24 cellular contexts compared by ENCODE assay signal in genomic region chr3:74119221-74119620, GRCh38.
"Had no signal": no experiment of that assay in that cellular context is flagged by ENCODE, and none has a peak within 500 bp of the region (broad histone marks: within the 10 kb centered on the region; RNA-seq: fewer than 3 reads in every experiment).

No MANE protein-coding gene starts in this region.

- H3K4me1 Mint-ChIP-seq: activated CD4-positive, alpha-beta T cell treated with anti-CD3 and anti-CD28 coated beads for 36 hours; activated naive CD8-positive, alpha-beta T cell treated with anti-CD3 and anti-CD28 coated beads, Interleukin-2, amount 10 ng/mL, durations not matched to agents 7 days and 5 days; activated T-helper 17 cell treated with anti-CD3 and anti-CD28 coated beads, Interleukin-2, amount 50 U/mL, for 72 hours; stimulated activated naive CD8-positive, alpha-beta T cell treated with anti-CD3 and anti-CD28 coated beads, Interleukin-15, amount 100 ng/mL, for 72 hours had no signal

- H3K27me3 Mint-ChIP-seq: activated CD4-positive, alpha-beta T cell treated with anti-CD3 and anti-CD28 coated beads for 36 hours; activated naive CD8-positive, alpha-beta T cell treated with anti-CD3 and anti-CD28 coated beads, Interleukin-2, amount 10 ng/mL, durations not matched to agents 7 days and 5 days; activated T-cell treated with anti-CD3 and anti-CD28 coated beads, Interleukin-2, amount 50 U/mL, for 24 hours; activated T-helper 17 cell treated with anti-CD3 and anti-CD28 coated beads, Interleukin-2, amount 50 U/mL, for 72 hours; dendritic cell treated with granulocyte-macrophage colony-stimulating factor and Interleukin-4, amounts not matched to agents 40 ng/mL and 50 ng/mL, for 4 days; natural killer cell treated with Interleukin-12 subunit alpha and Interleukin-12 subunit beta and Interleukin-15 and Interleukin-18, amount 100 ng/mL, for 72 hours; stimulated activated naive CD8-positive, alpha-beta T cell treated with anti-CD3 and anti-CD28 coated beads, Interleukin-15, amount 100 ng/mL, for 72 hours had no signal

- H3K27ac Mint-ChIP-seq: activated CD4-positive, alpha-beta T cell treated with anti-CD3 and anti-CD28 coated beads for 36 hours; activated naive CD8-positive, alpha-beta T cell treated with anti-CD3 and anti-CD28 coated beads, Interleukin-2, amount 10 ng/mL, durations not matched to agents 7 days and 5 days; activated T-cell treated with anti-CD3 and anti-CD28 coated beads, Interleukin-2, amount 50 U/mL, for 24 hours; activated T-helper 17 cell treated with anti-CD3 and anti-CD28 coated beads, Interleukin-2, amount 50 U/mL, for 72 hours; dendritic cell treated with granulocyte-macrophage colony-stimulating factor and Interleukin-4, amounts not matched to agents 40 ng/mL and 50 ng/mL, for 4 days; natural killer cell treated with Interleukin-12 subunit alpha and Interleukin-12 subunit beta and Interleukin-15 and Interleukin-18, amount 100 ng/mL, for 72 hours; stimulated activated naive CD8-positive, alpha-beta T cell treated with anti-CD3 and anti-CD28 coated beads, Interleukin-15, amount 100 ng/mL, for 72 hours; WTC11 had no signal

- ATAC-seq: activated CD4-positive, alpha-beta T cell treated with anti-CD3 and anti-CD28 coated beads for 36 hours; activated T-helper 17 cell treated with anti-CD3 and anti-CD28 coated beads, Interleukin-2, amount 50 U/mL, for 72 hours; left cardiac atrium; natural killer cell treated with Interleukin-12 subunit alpha and Interleukin-12 subunit beta and Interleukin-15 and Interleukin-18, amount 100 ng/mL, for 72 hours; right cardiac atrium; stimulated activated naive CD8-positive, alpha-beta T cell treated with anti-CD3 and anti-CD28 coated beads, Interleukin-15, amount 100 ng/mL, for 72 hours; WTC11 had no signal

- H3K4me3 ChIP-seq: cardiac muscle cell, tibial nerve, uterus had no signal

- DNase-seq: activated CD4-positive, alpha-beta T cell treated with anti-CD3 and anti-CD28 coated beads for 36 hours; activated CD4-positive, alpha-beta T cell treated with anti-CD3 and anti-CD28 coated beads, Interleukin-2, amount 50 U/mL, for 4 hours; activated CD8-positive, alpha-beta memory T cell treated with anti-CD3 and anti-CD28 coated beads for 24 hours; activated CD8-positive, alpha-beta memory T cell treated with anti-CD3 and anti-CD28 coated beads, Interleukin-2, amount 50 U/mL, for 4 hours; activated naive CD4-positive, alpha-beta T cell treated with Interleukin-2 at 50 U/mL for 16 hours; activated naive CD8-positive, alpha-beta T cell treated with anti-CD3 and anti-CD28 coated beads, Interleukin-2, amount 10 ng/mL, durations not matched to agents 7 days and 5 days; activated T-cell treated with anti-CD3 and anti-CD28 coated beads, Interleukin-2, amount 50 U/mL, for 24 hours; amygdala; effector CD8-positive, alpha-beta T cell; erythroblast; hypothalamus; left cardiac atrium; right cardiac atrium; stimulated activated CD4-positive, alpha-beta T cell treated with anti-CD3 and anti-CD28 coated beads, Interleukin-1b, Interleukin-23, amount 100 ng/mL, for 48 hours; stimulated activated naive CD8-positive, alpha-beta T cell treated with anti-CD3 and anti-CD28 coated beads, Interleukin-15, amount 100 ng/mL, for 72 hours; T-helper 9 cell; uterus had no signal

- H3K36me3 ChIP-seq: cardiac muscle cell, tibial nerve, uterus had no signal

- H3K27ac ChIP-seq: cardiac muscle cell, parathyroid adenoma, tibial nerve, uterus had no signal

- H3K9me3 ChIP-seq: tibial nerve had no signal

- H3K27me3 ChIP-seq: cardiac muscle cell, tibial nerve, uterus had no signal

- H3K36me3 Mint-ChIP-seq: activated naive CD8-positive, alpha-beta T cell treated with anti-CD3 and anti-CD28 coated beads, Interleukin-2, amount 10 ng/mL, durations not matched to agents 7 days and 5 days; natural killer cell treated with Interleukin-12 subunit alpha and Interleukin-12 subunit beta and Interleukin-15 and Interleukin-18, amount 100 ng/mL, for 72 hours had no signal

- H3K4me3 Mint-ChIP-seq: activated CD4-positive, alpha-beta T cell treated with anti-CD3 and anti-CD28 coated beads for 36 hours; activated naive CD8-positive, alpha-beta T cell treated with anti-CD3 and anti-CD28 coated beads, Interleukin-2, amount 10 ng/mL, durations not matched to agents 7 days and 5 days; activated T-cell treated with anti-CD3 and anti-CD28 coated beads, Interleukin-2, amount 50 U/mL, for 24 hours; activated T-helper 17 cell treated with anti-CD3 and anti-CD28 coated beads, Interleukin-2, amount 50 U/mL, for 72 hours; dendritic cell treated with granulocyte-macrophage colony-stimulating factor and Interleukin-4, amounts not matched to agents 40 ng/mL and 50 ng/mL, for 4 days; natural killer cell treated with Interleukin-12 subunit alpha and Interleukin-12 subunit beta and Interleukin-15 and Interleukin-18, amount 100 ng/mL, for 72 hours; stimulated activated naive CD8-positive, alpha-beta T cell treated with anti-CD3 and anti-CD28 coated beads, Interleukin-15, amount 100 ng/mL, for 72 hours; WTC11 had no signal
